Comparison of ENCODE assay signal across 1 cellular context in the genomic region with DNA sequence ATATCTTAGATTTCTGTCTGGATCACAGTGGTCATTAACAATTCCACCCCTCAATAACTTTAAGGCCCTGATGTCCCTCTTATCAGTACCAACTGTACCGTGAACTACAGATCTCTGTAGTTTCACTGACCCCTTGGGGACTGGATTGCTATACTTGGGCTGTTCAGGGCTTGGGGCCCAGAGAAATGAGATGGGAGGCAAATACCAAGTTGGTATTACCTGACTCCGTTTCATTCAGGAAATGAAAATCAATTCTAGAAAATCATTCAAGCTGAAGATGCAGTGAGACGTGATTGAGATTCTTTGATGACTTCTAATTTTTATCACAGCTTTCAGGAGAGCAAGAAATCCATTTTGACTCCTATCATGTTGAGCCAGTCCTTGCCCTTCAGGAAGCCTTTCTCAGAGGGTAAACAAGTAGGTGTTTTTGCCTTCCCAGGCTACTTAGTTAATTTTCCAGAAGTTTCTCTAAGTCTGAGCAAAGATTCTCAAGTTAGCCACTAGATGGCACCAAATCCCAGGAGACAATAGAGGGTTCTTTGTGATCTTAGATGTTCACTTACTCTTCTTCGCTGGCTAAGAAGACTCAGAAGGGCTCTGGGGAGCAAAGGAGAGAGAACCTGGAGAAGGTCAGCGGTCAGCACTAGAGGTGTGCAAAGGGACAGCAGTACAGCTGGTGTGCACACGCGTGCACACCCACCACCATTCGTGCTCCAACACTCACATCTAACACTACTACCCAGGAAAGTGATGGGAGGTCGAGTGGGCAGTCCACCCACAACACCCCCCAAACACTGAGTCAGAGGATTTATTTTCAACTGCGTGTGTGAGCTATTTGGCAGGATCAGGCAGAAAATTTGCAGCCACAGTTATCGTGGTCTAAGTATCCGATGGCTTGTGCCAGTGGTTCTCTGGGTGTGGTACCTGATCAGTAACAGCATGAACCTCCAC.
TF ChIP-seq lines count a peak whose summit lies in the region.

No MANE protein-coding gene starts in this region.

TF ChIP-seq in HCT116, 20 proteins besides CTCF, POLR2A, EP300 and RAD21 (continued from another document):
- TF ChIP-seq, protein P1, sequence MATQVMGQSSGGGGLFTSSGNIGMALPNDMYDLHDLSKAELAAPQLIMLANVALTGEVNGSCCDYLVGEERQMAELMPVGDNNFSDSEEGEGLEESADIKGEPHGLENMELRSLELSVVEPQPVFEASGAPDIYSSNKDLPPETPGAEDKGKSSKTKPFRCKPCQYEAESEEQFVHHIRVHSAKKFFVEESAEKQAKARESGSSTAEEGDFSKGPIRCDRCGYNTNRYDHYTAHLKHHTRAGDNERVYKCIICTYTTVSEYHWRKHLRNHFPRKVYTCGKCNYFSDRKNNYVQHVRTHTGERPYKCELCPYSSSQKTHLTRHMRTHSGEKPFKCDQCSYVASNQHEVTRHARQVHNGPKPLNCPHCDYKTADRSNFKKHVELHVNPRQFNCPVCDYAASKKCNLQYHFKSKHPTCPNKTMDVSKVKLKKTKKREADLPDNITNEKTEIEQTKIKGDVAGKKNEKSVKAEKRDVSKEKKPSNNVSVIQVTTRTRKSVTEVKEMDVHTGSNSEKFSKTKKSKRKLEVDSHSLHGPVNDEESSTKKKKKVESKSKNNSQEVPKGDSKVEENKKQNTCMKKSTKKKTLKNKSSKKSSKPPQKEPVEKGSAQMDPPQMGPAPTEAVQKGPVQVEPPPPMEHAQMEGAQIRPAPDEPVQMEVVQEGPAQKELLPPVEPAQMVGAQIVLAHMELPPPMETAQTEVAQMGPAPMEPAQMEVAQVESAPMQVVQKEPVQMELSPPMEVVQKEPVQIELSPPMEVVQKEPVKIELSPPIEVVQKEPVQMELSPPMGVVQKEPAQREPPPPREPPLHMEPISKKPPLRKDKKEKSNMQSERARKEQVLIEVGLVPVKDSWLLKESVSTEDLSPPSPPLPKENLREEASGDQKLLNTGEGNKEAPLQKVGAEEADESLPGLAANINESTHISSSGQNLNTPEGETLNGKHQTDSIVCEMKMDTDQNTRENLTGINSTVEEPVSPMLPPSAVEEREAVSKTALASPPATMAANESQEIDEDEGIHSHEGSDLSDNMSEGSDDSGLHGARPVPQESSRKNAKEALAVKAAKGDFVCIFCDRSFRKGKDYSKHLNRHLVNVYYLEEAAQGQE (IDR thresholded peaks at IDR 0.05; ENCODE audit: low read depth), result no peak
- TF ChIP-seq ZBTB33 (IDR thresholded peaks at IDR 0.05; ENCODE audit: extremely low read depth, insufficient replicate concordance, low read length), result no peak
- no peak for TF ChIP-seq JUND (IDR thresholded peaks at IDR 0.05)
- no peak for TF ChIP-seq POLR2AphosphoS5 (IDR thresholded peaks at IDR 0.05; ENCODE audit: low read depth, low read length)
- TF ChIP-seq TCF7L2 (IDR thresholded peaks at IDR 0.05; ENCODE audit: borderline replicate concordance, extremely low read depth, insufficient read depth, insufficient read length), result no peak
